8 cellular contexts compared by ENCODE assay signal in genomic region chr5:10310841-10311570, GRCh38. TPM values are rescaled to one million over a fixed set of nuclear protein-coding genes. Genes with fewer than 3 reads are reported as not detected.
DNase-seq lines count a peak whose midpoint lies in the region; ATAC-seq and TF ChIP-seq lines count a peak whose summit lies in the region.
"Not testable (repeated sequence)": the region's sequence is repeated elsewhere in the genome, so short reads cannot be mapped to it uniquely, and the experiment has no call there.

No MANE protein-coding gene starts in this region.

- H3K4me1 ChIP-seq in prostate gland (replicated peaks) = not testable (repeated sequence)

- H3K27me3 Mint-ChIP-seq in chondrocyte (ENCODE audit: low read depth) = not testable (repeated sequence)

- H3K4me3 ChIP-seq in prostate gland = not testable (repeated sequence)

- not testable (repeated sequence) for TF ChIP-seq CTCF in 22Rv1 (IDR thresholded peaks at IDR 0.05); VCaP (conservative IDR thresholded peaks at IDR 0.05); chondrocyte (IDR thresholded peaks at IDR 0.05); prostate gland (IDR thresholded peaks at IDR 0.05)

- H3K4me1 Mint-ChIP-seq in chondrocyte (ENCODE audit: low read depth) = peaks cover 43% of the 10 kb centered on the region

- H3K27ac Mint-ChIP-seq in chondrocyte (ENCODE audit: unreplicated experiment) = peak overlapping the region; percentile 52

- peak overlapping the region; percentile 45 for H3K27ac ChIP-seq in 22Rv1
- H3K27ac ChIP-seq in VCaP = peak overlapping the region; percentile 43
- H3K27ac ChIP-seq in prostate gland = peak overlapping the region; percentile 42 to 43

- peak; percentile 70 for ATAC-seq in GM18868 (IDR thresholded peaks at IDR 0.05; ENCODE audit: unreplicated experiment)
- peak; percentile 75 for ATAC-seq in GM21717 (IDR thresholded peaks at IDR 0.05; ENCODE audit: unreplicated experiment)
- ATAC-seq in HG02981 (IDR thresholded peaks at IDR 0.05; ENCODE audit: unreplicated experiment) = peak; percentile 58

- intact Hi-C loops in prostate gland (cut with DNase I) = not testable (repeated sequence)

- not testable (repeated sequence) for H3K36me3 ChIP-seq in prostate gland

- H3K9me3 Mint-ChIP-seq in chondrocyte (ENCODE audit: low read depth) = not testable (repeated sequence)

- not testable (repeated sequence) for H3K36me3 Mint-ChIP-seq in chondrocyte (ENCODE audit: low read depth)

- H3K27me3 ChIP-seq in prostate gland (replicated peaks; ENCODE audit: insufficient read depth) = not testable (repeated sequence)

- H3K9me3 ChIP-seq in prostate gland = not testable (repeated sequence)

- WGBS in prostate gland = 70% methylated on average over 8 of the region's 8 CpGs

- H3K4me3 Mint-ChIP-seq in chondrocyte (ENCODE audit: unreplicated experiment) = not testable (repeated sequence)

- peak; percentile 19 for DNase-seq in HS-5 (ENCODE audit: low read depth)
- not testable (repeated sequence) for DNase-seq in chondrocyte (ENCODE audit: low spot score); prostate gland (ENCODE audit: low spot score)

- not testable (repeated sequence) for TF ChIP-seq POLR2A in prostate gland (IDR thresholded peaks at IDR 0.05)

RNA-seq across cellular contexts. Expression of gene CMBL, which starts 3.3 kb away (rescaled TPM):
- total RNA-seq in chondrocyte (20.0 to 27.5 TPM (median 20.5 TPM) in 3 replicates), prostate gland (10 to 100 TPM; 11.2 to 20.3 TPM)

RNA-seq across cellular contexts. Expression of gene MARCHF6, which starts 42.5 kb away (rescaled TPM):
- 143 to 197 TPM (median 149 TPM) in 3 replicates for total RNA-seq in chondrocyte
- total RNA-seq in prostate gland = 10 to 100 TPM; 65.3 to 86.5 TPM
